In the genomic region with DNA sequence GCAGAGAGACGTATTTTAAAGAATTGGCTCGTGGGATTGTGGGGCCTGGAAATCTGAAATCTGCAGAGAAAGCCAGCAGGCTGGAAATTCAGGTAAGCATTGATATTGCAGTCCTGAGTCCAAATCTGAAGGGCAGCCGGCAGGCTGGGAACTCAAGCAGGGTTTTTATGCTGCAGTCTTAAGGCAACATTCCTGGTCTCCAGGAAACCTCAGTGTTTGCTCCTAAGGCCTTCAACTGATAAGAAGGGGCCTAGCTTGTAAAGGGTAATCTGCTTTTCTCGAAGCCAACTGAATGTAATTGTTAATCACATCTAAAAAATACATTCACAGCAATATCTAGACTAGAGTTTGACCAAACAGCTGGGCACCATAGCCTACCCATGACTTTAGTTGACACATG, we compare ENCODE assay signal across 1 cellular context.
TF ChIP-seq lines count a peak whose summit lies in the region.

No MANE protein-coding gene starts in this region.

TF ChIP-seq in HEK293, 187 proteins besides CTCF, POLR2A, EP300 and RAD21 (continued from another document):
- no peak for TF ChIP-seq ZNF146 (tag by site-specific recombination; IDR thresholded peaks at IDR 0.05)
